In genomic region chr3:142105991-142106390, GRCh38 we compare ENCODE assay signal across 28 cellular contexts.
"Had no signal": no experiment of that assay in that cellular context is flagged by ENCODE, and none has a peak within 500 bp of the region (broad histone marks: within the 10 kb centered on the region; RNA-seq: fewer than 3 reads in every experiment).

No MANE protein-coding gene starts in this region.

- H3K36me3 Mint-ChIP-seq: immature natural killer cell; natural killer cell treated with Interleukin-12 subunit alpha and Interleukin-12 subunit beta and Interleukin-15 and Interleukin-18, amount 100 ng/mL, for 72 hours; stimulated activated effector memory CD8-positive, alpha-beta T cell treated with anti-CD3 and anti-CD28 coated beads, Interleukin-12 subunit alpha, Interleukin-12 subunit beta, amount 100 ng/mL, for 72 hours had no signal

- H3K9me3 ChIP-seq: left lung, mucosa of descending colon, pancreas, prostate gland, sigmoid colon, spleen, suprapubic skin, thoracic aorta, tibial artery, upper lobe of right lung had no signal

- H3K27ac Mint-ChIP-seq: immature natural killer cell; natural killer cell treated with Interleukin-12 subunit alpha and Interleukin-12 subunit beta and Interleukin-15 and Interleukin-18, amount 100 ng/mL, for 72 hours; stimulated activated effector memory CD8-positive, alpha-beta T cell treated with anti-CD3 and anti-CD28 coated beads, Interleukin-12 subunit alpha, Interleukin-12 subunit beta, amount 100 ng/mL, for 72 hours; stimulated activated naive CD8-positive, alpha-beta T cell treated with anti-CD3 and anti-CD28 coated beads, Interleukin-15, Interleukin-2, amounts not matched to agents 100 ng/mL and 50 ng/mL, for 24 hours had no signal

- H3K36me3 ChIP-seq: left lung, pancreas, prostate gland, sigmoid colon, spleen, suprapubic skin, thoracic aorta, tibial artery, upper lobe of right lung had no signal

- H3K9me3 Mint-ChIP-seq: immature natural killer cell; naive thymus-derived CD4-positive, alpha-beta T cell; natural killer cell treated with Interleukin-12 subunit alpha and Interleukin-12 subunit beta and Interleukin-15 and Interleukin-18, amount 100 ng/mL, for 72 hours; stimulated activated effector memory CD8-positive, alpha-beta T cell treated with anti-CD3 and anti-CD28 coated beads, Interleukin-12 subunit alpha, Interleukin-12 subunit beta, amount 100 ng/mL, for 72 hours; stimulated activated naive CD8-positive, alpha-beta T cell treated with anti-CD3 and anti-CD28 coated beads, Interleukin-15, Interleukin-2, amounts not matched to agents 100 ng/mL and 50 ng/mL, for 24 hours had no signal

- DNase-seq: hippocampal formation; immature natural killer cell; kidney; left colon; left lung; mesendoderm; midbrain; mucosa of descending colon; naive thymus-derived CD4-positive, alpha-beta T cell; nucleus accumbens; pancreas; posterior cingulate gyrus; right cardiac atrium; sigmoid colon; small intestine; spleen; stimulated activated CD4-positive, alpha-beta T cell treated with anti-CD3 and anti-CD28 coated beads, Interleukin-4, amount 100 ng/mL, for 24 hours; stimulated activated naive CD4-positive, alpha-beta T cell; tibial artery; trophoblast cell; upper lobe of right lung had no signal

- H3K27me3 ChIP-seq: left lung, pancreas, sigmoid colon, spleen, suprapubic skin, tibial artery, upper lobe of right lung had no signal

- H3K27me3 Mint-ChIP-seq: natural killer cell treated with Interleukin-12 subunit alpha and Interleukin-12 subunit beta and Interleukin-15 and Interleukin-18, amount 100 ng/mL, for 72 hours; stimulated activated naive CD8-positive, alpha-beta T cell treated with anti-CD3 and anti-CD28 coated beads, Interleukin-15, Interleukin-2, amounts not matched to agents 100 ng/mL and 50 ng/mL, for 24 hours had no signal

- H3K4me1 ChIP-seq: left lung, pancreas, prostate gland, spleen, suprapubic skin, tibial artery, upper lobe of right lung had no signal

- H3K4me3 Mint-ChIP-seq: immature natural killer cell; naive thymus-derived CD4-positive, alpha-beta T cell; natural killer cell treated with Interleukin-12 subunit alpha and Interleukin-12 subunit beta and Interleukin-15 and Interleukin-18, amount 100 ng/mL, for 72 hours; stimulated activated effector memory CD8-positive, alpha-beta T cell treated with anti-CD3 and anti-CD28 coated beads, Interleukin-12 subunit alpha, Interleukin-12 subunit beta, amount 100 ng/mL, for 72 hours; stimulated activated naive CD8-positive, alpha-beta T cell treated with anti-CD3 and anti-CD28 coated beads, Interleukin-15, Interleukin-2, amounts not matched to agents 100 ng/mL and 50 ng/mL, for 24 hours had no signal

- ATAC-seq: left colon; left lung; mucosa of descending colon; naive thymus-derived CD4-positive, alpha-beta T cell; natural killer cell treated with Interleukin-12 subunit alpha and Interleukin-12 subunit beta and Interleukin-15 and Interleukin-18, amount 100 ng/mL, for 72 hours; pancreas; right cardiac atrium; stimulated activated effector memory CD8-positive, alpha-beta T cell treated with anti-CD3 and anti-CD28 coated beads, Interleukin-12 subunit alpha, Interleukin-12 subunit beta, amount 100 ng/mL, for 72 hours; upper lobe of right lung had no signal

- H3K27ac ChIP-seq: left lung, pancreas, prostate gland, sigmoid colon, spleen, suprapubic skin, thoracic aorta, tibial artery, upper lobe of right lung had no signal

- H3K4me3 ChIP-seq: left lung, lung, mucosa of descending colon, pancreas, prostate gland, sigmoid colon, spleen, suprapubic skin, thoracic aorta, tibial artery, upper lobe of right lung had no signal
